In the genomic region with DNA sequence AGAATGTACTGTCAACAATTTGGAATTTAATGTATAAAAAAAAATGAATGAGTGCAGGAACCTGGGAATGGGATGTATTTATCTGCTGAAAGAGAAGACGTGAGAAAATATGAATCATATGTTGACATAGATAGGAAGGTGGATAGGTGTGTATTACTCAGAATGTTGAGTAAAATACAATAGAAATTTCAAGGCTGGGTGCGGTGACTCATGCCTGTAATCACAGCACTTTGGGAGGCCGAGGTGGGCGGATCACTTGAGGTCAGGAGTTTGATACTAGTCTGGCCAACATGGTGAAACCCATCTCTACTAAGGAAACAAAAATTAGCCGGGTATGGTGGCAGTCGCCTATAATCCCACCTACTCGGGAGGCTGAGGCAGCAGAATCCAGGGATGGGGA, we compare ENCODE assay signal across 20 cellular contexts.
DNase-seq lines count a peak whose midpoint lies in the region; ATAC-seq and TF ChIP-seq lines count a peak whose summit lies in the region.
"Had no signal": no experiment of that assay in that cellular context is flagged by ENCODE, and none has a peak within 500 bp of the region (broad histone marks: within the 10 kb centered on the region; RNA-seq: fewer than 3 reads in every experiment).

No MANE protein-coding gene starts in this region.

- no peak overlapping the region for H3K27ac ChIP-seq in Panc1 (ENCODE audit: low read length)
- H3K27ac ChIP-seq in esophagus (ENCODE audit: low read depth in 2 of 2, low read length in 1 of 2), result peak overlapping the region; percentile 55 to 68
- no peak overlapping the region for H3K27ac ChIP-seq in endodermal cell (ENCODE audit: low read depth, low read length)
- H3K27ac ChIP-seq: testis had no signal

- no peak overlapping the region for H3K4me3 Mint-ChIP-seq in endodermal cell
- H3K4me3 Mint-ChIP-seq: B cell; central memory CD8-positive, alpha-beta T cell; immature natural killer cell; naive B cell; stimulated activated effector memory CD8-positive, alpha-beta T cell treated with anti-CD3 and anti-CD28 coated beads, Interleukin-12 subunit alpha, Interleukin-12 subunit beta, amount 100 ng/mL, for 72 hours had no signal

- H3K36me3 ChIP-seq in Panc1 (ENCODE audit: control insufficient read depth, insufficient read depth, low read length) (no peaks in the 10 kb centered on the region), esophagus (ENCODE audit: control insufficient read depth in 2 of 2, insufficient read depth in 2 of 2, low read length in 1 of 2) (no peaks in the 10 kb centered on the region), endodermal cell (ENCODE audit: control insufficient read depth, insufficient read depth, low read length) (no peaks in the 10 kb centered on the region)

- no peak overlapping the region for H3K9ac ChIP-seq in endodermal cell (ENCODE audit: extremely low read depth, low read length, poor library complexity, severe bottlenecking)

- CTCF ChIA-PET in Panc1 (lab: Charles Lee), result no interaction called here

- TF ChIP-seq CTCF in Panc1 (IDR thresholded peaks at IDR 0.05), result no peak
- TF ChIP-seq CTCF in endodermal cell (conservative IDR thresholded peaks at IDR 0.05), result no peak

- WGBS in esophagus, 2 donors, result 53 to 68% methylated on average over 7 of the region's 7 CpGs
- WGBS in endodermal cell (ENCODE audit: insufficient coverage in 1 of 2, insufficient read length in 1 of 2), 2 experiments, result 95 to 96% methylated on average over 4 to 7 of the region's 7 CpGs

- no peak overlapping the region for H3K27ac Mint-ChIP-seq in endodermal cell
- H3K27ac Mint-ChIP-seq: B cell; immature natural killer cell; stimulated activated effector memory CD8-positive, alpha-beta T cell treated with anti-CD3 and anti-CD28 coated beads, Interleukin-12 subunit alpha, Interleukin-12 subunit beta, amount 100 ng/mL, for 72 hours had no signal

- POLR2A ChIA-PET in Panc1 (lab: Charles Lee), result no interaction called here

- no peaks in the 10 kb centered on the region for H3K27me3 ChIP-seq in Panc1 (ENCODE audit: control insufficient read depth, insufficient read depth, low read length)
- no peaks in the 10 kb centered on the region for H3K27me3 ChIP-seq in esophagus (ENCODE audit: control insufficient read depth in 1 of 2, insufficient read depth in 2 of 2, low read length in 2 of 2)
- H3K27me3 ChIP-seq in endodermal cell (ENCODE audit: control insufficient read depth, insufficient read depth, low read length, poor library complexity, severe bottlenecking), result no peaks in the 10 kb centered on the region
- H3K27me3 ChIP-seq: testis had no signal

- no peaks in the 10 kb centered on the region for H3K27me3 Mint-ChIP-seq in endodermal cell (ENCODE audit: insufficient read depth)
- H3K27me3 Mint-ChIP-seq: B cell; central memory CD8-positive, alpha-beta T cell; naive B cell had no signal

- intact Hi-C loops in Panc1 (cut with micrococcal nuclease; ENCODE audit: unreplicated experiment), result no loop called here

- H3K4me1 ChIP-seq in Panc1 (ENCODE audit: control insufficient read depth, insufficient read depth, low read length) (no peaks in the 10 kb centered on the region), esophagus (ENCODE audit: control insufficient read depth in 2 of 2, insufficient read depth in 2 of 2, low read length in 1 of 2) (no peaks in the 10 kb centered on the region), endodermal cell (ENCODE audit: control insufficient read depth, insufficient read depth, low read length) (no peaks in the 10 kb centered on the region)
- H3K4me1 ChIP-seq: testis had no signal

- no peaks in the 10 kb centered on the region for H3K36me3 Mint-ChIP-seq in endodermal cell (ENCODE audit: low read depth)
- H3K36me3 Mint-ChIP-seq: immature natural killer cell; naive B cell; stimulated activated effector memory CD8-positive, alpha-beta T cell treated with anti-CD3 and anti-CD28 coated beads, Interleukin-12 subunit alpha, Interleukin-12 subunit beta, amount 100 ng/mL, for 72 hours had no signal

- in situ Hi-C loops in Panc1 (cut with HindIII; ENCODE audit: low pct_unique_long_range_greater_than_20kb, low sequenced_read_pairs), result no loop called here

- peaks cover 3% of the 10 kb centered on the region for H3K9me3 Mint-ChIP-seq in endodermal cell

- no TSS peak for BruUV-seq in Panc1 (replicated peaks; lab: Mats Ljungman, UMichigan)

- DNase-seq in HPDE6-E6E7 (ENCODE audit: extremely low spot score), result peak; percentile 17
- peak; percentile 27 for DNase-seq in Panc1 (ENCODE audit: low read depth, low spot score)
- DNase-seq in renal cortical epithelial cell (ENCODE audit: low read depth), result peak; percentile 1
- DNase-seq in hepatic stellate cell (ENCODE audit: low spot score), result no peak
- no peak for DNase-seq in endodermal cell
- DNase-seq: activated CD4-positive, alpha-beta T cell treated with anti-CD3 and anti-CD28 coated beads for 4 hours; activated naive CD4-positive, alpha-beta T cell treated with Interleukin-2 at 50 U/mL for 16 hours; COR-L47; effector CD4-positive, alpha-beta T cell; EL; immature natural killer cell; naive B cell; NCI-H1417; testis had no signal

- H3K4me1 Mint-ChIP-seq in endodermal cell, result no peaks in the 10 kb centered on the region
- H3K4me1 Mint-ChIP-seq: B cell; central memory CD8-positive, alpha-beta T cell; immature natural killer cell; naive B cell; stimulated activated effector memory CD8-positive, alpha-beta T cell treated with anti-CD3 and anti-CD28 coated beads, Interleukin-12 subunit alpha, Interleukin-12 subunit beta, amount 100 ng/mL, for 72 hours had no signal

- H3K9me3 ChIP-seq in Panc1 (ENCODE audit: control insufficient read depth, insufficient read depth, low read depth, low read length) (no peaks in the 10 kb centered on the region), esophagus (ENCODE audit: control insufficient read depth in 2 of 2, insufficient read depth in 1 of 2, low read depth in 1 of 2, low read length in 1 of 2) (no peaks in the 10 kb centered on the region), endodermal cell (ENCODE audit: control insufficient read depth, low read length) (no peaks in the 10 kb centered on the region)
- H3K9me3 ChIP-seq: testis had no signal

- H3K4me3 ChIP-seq in Panc1 (ENCODE audit: low read depth in 2 of 2, low read length in 2 of 2) (no peak overlapping the region), esophagus (ENCODE audit: low read depth in 1 of 2, low read length in 2 of 2) (no peak overlapping the region), endodermal cell (ENCODE audit: low read length) (no peak overlapping the region)
- H3K4me3 ChIP-seq: testis had no signal

- ATAC-seq in Panc1, result no peak
- ATAC-seq in HG02884 (IDR thresholded peaks at IDR 0.05; ENCODE audit: unreplicated experiment), result no peak
- ATAC-seq: sciatic nerve; stimulated activated effector memory CD8-positive, alpha-beta T cell treated with anti-CD3 and anti-CD28 coated beads, Interleukin-12 subunit alpha, Interleukin-12 subunit beta, amount 100 ng/mL, for 72 hours had no signal

Comparison
In these comparisons a context has a peak if more than half of its experiments do, and no peak if none do; other contexts are left out.
1. DNase-seq: peak in HPDE6-E6E7 (single experiment), Panc1 (single experiment) and renal cortical epithelial cell (single experiment); none in hepatic stellate cell (single experiment) and endodermal cell (single experiment).
2. H3K27ac ChIP-seq: peak in esophagus (2 of 2); none in Panc1 (single experiment) and endodermal cell (single experiment).